In the genomic region with DNA sequence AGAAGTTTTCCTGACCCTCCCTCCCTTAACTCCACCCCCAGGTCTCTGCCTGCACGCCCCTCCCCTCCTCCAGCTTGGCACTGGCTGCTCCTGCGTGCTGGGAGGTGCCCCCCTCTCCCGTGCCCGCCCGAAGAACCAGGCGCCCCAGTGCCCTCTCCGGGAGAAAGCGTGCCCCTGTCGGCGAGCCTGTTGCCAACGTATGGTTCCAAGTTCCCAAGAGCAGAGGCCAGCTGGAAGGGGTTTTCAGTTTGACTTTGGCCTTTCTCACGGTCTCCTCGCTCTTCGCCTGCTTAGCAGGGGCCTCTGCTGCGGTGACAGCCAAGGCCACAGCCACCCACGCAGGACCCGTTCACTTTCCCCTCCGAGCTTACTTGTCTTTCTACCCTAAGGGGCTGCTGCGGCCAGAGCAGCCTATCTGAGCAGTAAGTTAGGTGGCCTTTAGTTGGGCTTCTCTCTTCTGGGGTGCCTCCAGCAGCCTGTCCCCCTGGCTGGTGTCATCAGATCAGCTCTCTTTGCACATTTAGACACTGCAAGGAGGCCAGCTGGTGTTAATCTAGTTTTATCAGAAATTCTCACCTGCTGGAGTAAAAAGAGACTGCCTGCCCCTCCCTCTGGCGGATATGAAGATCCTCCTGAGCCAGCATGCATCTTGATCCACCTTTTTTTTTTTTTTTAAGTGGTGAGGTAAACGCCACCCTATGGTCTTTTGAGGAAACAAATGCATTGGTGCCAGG, we compare ENCODE assay signal across 9 cellular contexts. TPM values are rescaled to one million over a fixed set of nuclear protein-coding genes. Genes with fewer than 3 reads are reported as not detected.
DNase-seq lines count a peak whose midpoint lies in the region; ATAC-seq and TF ChIP-seq lines count a peak whose summit lies in the region.
"Had no signal": no experiment of that assay in that cellular context is flagged by ENCODE, and none has a peak within 500 bp of the region (broad histone marks: within the 10 kb centered on the region; RNA-seq: fewer than 3 reads in every experiment).

No MANE protein-coding gene starts in this region.

- WGBS in esophagus muscularis mucosa, result 21% methylated on average over 6 of the region's 21 CpGs

- CTCF ChIA-PET in WTC11 (lab: Charles Lee), result interaction anchor here (0.6 to 6.7 kb wide), 19 partner anchors 11 to 424 kb away, joined by 3 to 98 read pairs (median 5); a partner anchor contains a TSS
- CTCF ChIA-PET in naive thymus-derived CD4-positive, alpha-beta T cell (lab: Charles Lee), result interaction anchor here (0.6 to 1.3 kb wide), 8 partner anchors 8 to 143 kb away, joined by 3 to 8 read pairs (median 3); a partner anchor contains a TSS

- peak overlapping the region; percentile 68 for H3K4me3 Mint-ChIP-seq in WTC11
- peak overlapping the region; percentile 60 to 89 (median 82) for H3K4me3 Mint-ChIP-seq in naive thymus-derived CD4-positive, alpha-beta T cell

- POLR2A ChIA-PET in WTC11 (lab: Charles Lee), result interaction anchor here (0.7 to 1.4 kb wide), 3 partner anchors 59 to 145 kb away, joined by 3 to 5 read pairs (median 3); a partner anchor contains a TSS
- POLR2A ChIA-PET in naive thymus-derived CD4-positive, alpha-beta T cell (lab: Charles Lee), result interaction anchor here (0.6 kb wide), 1 partner anchor 137 kb away, joined by 3 read pairs; no protein-coding TSS in a partner anchor

- peaks cover 23% of the 10 kb centered on the region for H3K4me1 Mint-ChIP-seq in WTC11
- peaks cover 0 to 19% (median 10%) of the 10 kb centered on the region in 7 donors for H3K4me1 Mint-ChIP-seq in naive thymus-derived CD4-positive, alpha-beta T cell

- H3K27ac ChIP-seq in esophagus muscularis mucosa (replicated peaks in 1 of 4), result peak overlapping the region; percentile 68 to 89 (median 84)
- H3K27ac ChIP-seq in naive thymus-derived CD4-positive, alpha-beta T cell (ENCODE audit: low read depth, low read length), result no peak overlapping the region
- peak overlapping the region; percentile 69 for H3K27ac ChIP-seq in vagina
- H3K27ac ChIP-seq: KMS-11 had no signal

- DNase-seq in DMS79 treated with DMSO at 0.1 percent for 48 hours (lab: John Stamatoyannopoulos, UW) (peak; percentile 81), WTC11 (ENCODE audit: low spot score) (peak; percentile 34), esophagus muscularis mucosa (ENCODE audit: extremely low spot score) (no peak), vagina (ENCODE audit: extremely low spot score in 2 of 2) (no peak), UCSD-AML1 (lab: John Stamatoyannopoulos, UW; ENCODE audit: unreplicated experiment) (no peak)
- DNase-seq in naive thymus-derived CD4-positive, alpha-beta T cell, result peak in 8 of 9 donors; percentile 10 to 38 (median 24)

- H3K4me3 ChIP-seq in esophagus muscularis mucosa (peak overlapping the region; percentile 63 to 76 (median 70)), vagina (peak overlapping the region; percentile 46 to 69)
- peak overlapping the region; percentile 40 for H3K4me3 ChIP-seq in naive thymus-derived CD4-positive, alpha-beta T cell (ENCODE audit: low read length)

- peaks cover 0 to 13% (median 0%) of the 10 kb centered on the region in 4 donors for H3K27me3 ChIP-seq in esophagus muscularis mucosa
- H3K27me3 ChIP-seq in naive thymus-derived CD4-positive, alpha-beta T cell (ENCODE audit: control insufficient read depth in 2 of 2, insufficient read depth in 2 of 2, low read length in 2 of 2), result no peaks in the 10 kb centered on the region
- H3K27me3 ChIP-seq in vagina, result no peaks in the 10 kb centered on the region

- no peaks in the 10 kb centered on the region for H3K36me3 Mint-ChIP-seq in WTC11
- H3K36me3 Mint-ChIP-seq in naive thymus-derived CD4-positive, alpha-beta T cell, result no peaks in the 10 kb centered on the region

- H3K9me3 ChIP-seq in esophagus muscularis mucosa (no peaks in the 10 kb centered on the region), vagina (no peaks in the 10 kb centered on the region)
- no peaks in the 10 kb centered on the region for H3K9me3 ChIP-seq in naive thymus-derived CD4-positive, alpha-beta T cell (ENCODE audit: control insufficient read depth in 2 of 3, low read length in 3 of 3)

- H3K9me3 Mint-ChIP-seq in WTC11, result no peaks in the 10 kb centered on the region
- H3K9me3 Mint-ChIP-seq in naive thymus-derived CD4-positive, alpha-beta T cell, result no peaks in the 10 kb centered on the region

- TF ChIP-seq POLR2A in esophagus muscularis mucosa (IDR thresholded peaks at IDR 0.05; ENCODE audit: low read depth) (no peak), vagina (IDR thresholded peaks at IDR 0.05) (no peak), GM18505 (IDR thresholded peaks at IDR 0.05; ENCODE audit: borderline replicate concordance, extremely low read depth, insufficient read depth, insufficient read length) (no peak)

- intact Hi-C loops in esophagus muscularis mucosa (cut with DNase I), result loop anchor here (5.0 to 10.0 kb wide), 3 partner anchors 77 to 277 kb away; no protein-coding TSS in a partner anchor
- intact Hi-C loops in naive thymus-derived CD4-positive, alpha-beta T cell (cut with micrococcal nuclease), result loop anchor here (1.0 to 5.0 kb wide), 5 partner anchors 77 to 277 kb away; a partner anchor contains a TSS
- intact Hi-C loops in vagina (cut with DNase I), result loop anchor here (2.0 to 5.0 kb wide), 2 partner anchors 57 to 279 kb away; no protein-coding TSS in a partner anchor

- TF ChIP-seq EP300 in esophagus muscularis mucosa (IDR thresholded peaks at IDR 0.05), result no peak

- TF ChIP-seq CTCF in WTC11 (IDR thresholded peaks at IDR 0.05) (no peak; the same call in 1 of the 2 replicates), esophagus muscularis mucosa (IDR thresholded peaks at IDR 0.05) (peak in 1 of 3 experiments; percentile 25), vagina (IDR thresholded peaks at IDR 0.05) (no peak)

- peaks cover 21 to 49% (median 45%) of the 10 kb centered on the region in 4 donors for H3K4me1 ChIP-seq in esophagus muscularis mucosa
- H3K4me1 ChIP-seq in naive thymus-derived CD4-positive, alpha-beta T cell (ENCODE audit: control insufficient read depth in 2 of 2, insufficient read depth in 2 of 2, low read length in 2 of 2), result peaks cover 15 to 17% of the 10 kb centered on the region in 2 donors
- H3K4me1 ChIP-seq in vagina, result peaks cover 24% of the 10 kb centered on the region

- H3K36me3 ChIP-seq in esophagus muscularis mucosa (no peaks in the 10 kb centered on the region), vagina (no peaks in the 10 kb centered on the region)
- H3K36me3 ChIP-seq in naive thymus-derived CD4-positive, alpha-beta T cell (ENCODE audit: control insufficient read depth in 2 of 3, insufficient read depth in 3 of 3, low read length in 3 of 3), result no peaks in the 10 kb centered on the region

- peaks cover 67% of the 10 kb centered on the region for H3K27me3 Mint-ChIP-seq in WTC11 (ENCODE audit: low read depth)
- peaks cover 44 to 88% (median 60%) of the 10 kb centered on the region in 5 donors for H3K27me3 Mint-ChIP-seq in naive thymus-derived CD4-positive, alpha-beta T cell

- ATAC-seq in HG03442 (IDR thresholded peaks at IDR 0.05; ENCODE audit: unreplicated experiment) (peak; percentile 54), WTC11 (peak; percentile 48), GM18505 (IDR thresholded peaks at IDR 0.05; ENCODE audit: unreplicated experiment) (no peak)
- peak; percentile 30 for ATAC-seq in naive thymus-derived CD4-positive, alpha-beta T cell

- H3K27ac Mint-ChIP-seq in WTC11, result no peak overlapping the region
- peak overlapping the region in 1 of 9 donors; percentile 48 for H3K27ac Mint-ChIP-seq in naive thymus-derived CD4-positive, alpha-beta T cell

TF ChIP-seq in WTC11, 78 proteins besides CTCF, POLR2A, EP300 and RAD21:
- TF ChIP-seq JAZF1 (CRISPR knock-in tag; IDR thresholded peaks at IDR 0.05), result no peak
- TF ChIP-seq, protein P1, sequence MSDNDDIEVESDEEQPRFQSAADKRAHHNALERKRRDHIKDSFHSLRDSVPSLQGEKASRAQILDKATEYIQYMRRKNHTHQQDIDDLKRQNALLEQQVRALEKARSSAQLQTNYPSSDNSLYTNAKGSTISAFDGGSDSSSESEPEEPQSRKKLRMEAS (CRISPR knock-in tag; IDR thresholded peaks at IDR 0.05), result 0 out of 2 replicates have a peak, but pooled peaks have one; percentile 21

RNA-seq across cellular contexts. Expression of a gene that starts 1.5 kb away (rescaled TPM):
- total RNA-seq in WTC11 (2021), result 1.1 to 2.5 TPM (median 1.3 TPM) in 3 replicates
- total RNA-seq in esophagus muscularis mucosa, result 1 to 10 TPM; 3.1 to 7.6 (median 6.3) TPM
- total RNA-seq in naive thymus-derived CD4-positive, alpha-beta T cell, result not detected
- not detected for polyA plus RNA-seq in naive thymus-derived CD4-positive, alpha-beta T cell
- total RNA-seq in vagina, result 6.4 TPM

Comparison
In these comparisons a context has a peak if more than half of its experiments do, and no peak if none do; other contexts are left out.
1. DNase-seq: peak in DMS79 treated with DMSO at 0.1 percent for 48 hours (single experiment), WTC11 (single experiment) and naive thymus-derived CD4-positive, alpha-beta T cell (8 of 9); none in esophagus muscularis mucosa (single experiment), vagina (0 of 2) and UCSD-AML1 (single experiment).
2. Peak in every context shown above with its lines, with median percentiles within 50 percentile points of each other: H3K4me3 ChIP-seq.